Comparison of ENCODE assay signal across 8 cellular contexts in genomic region chr7:25124485-25125136, GRCh38. TPM values are rescaled to one million over a fixed set of nuclear protein-coding genes. Genes with fewer than 3 reads are reported as not detected.
A peak's percentile ranks its signal among the peaks of the same experiment; 100 is the strongest.
DNase-seq lines count a peak whose midpoint lies in the region; ATAC-seq lines count a peak whose summit lies in the region.

No MANE protein-coding gene starts in this region.

- DNase-seq in activated CD8-positive, alpha-beta memory T cell treated with anti-CD3 and anti-CD28 coated beads, Interleukin-2, amount 10 ng/mL, durations not matched to agents 7 days and 5 days, result peak; percentile 59
- DNase-seq in activated CD8-positive, alpha-beta memory T cell treated with anti-CD3 and anti-CD28 coated beads for 24 hours, result no peak
- no peak for DNase-seq in NT2/D1 (ENCODE audit: low read depth, low spot score)
- peak; percentile 31 for DNase-seq in iris pigment epithelial cell (ENCODE audit: low read depth)
- DNase-seq in stimulated activated CD4-positive, alpha-beta T cell treated with anti-CD3 and anti-CD28 coated beads, TNF-alpha, amount 100 ng/mL, for 4 hours (ENCODE audit: low read depth in 3 of 3), result peak in 2 of 3 experiments; percentile 7 to 16
- DNase-seq in NCI-H128 (lab: John Stamatoyannopoulos, UW; ENCODE audit: unreplicated experiment), result no peak

- no peak for ATAC-seq in activated CD8-positive, alpha-beta memory T cell treated with anti-CD3 and anti-CD28 coated beads, Interleukin-2, amount 10 ng/mL, durations not matched to agents 7 days and 5 days
- no peak for ATAC-seq in HG03280 (IDR thresholded peaks at IDR 0.05; ENCODE audit: unreplicated experiment)

- H3K4me1 ChIP-seq in NT2/D1 (ENCODE audit: insufficient read depth, insufficient read length), result no peaks in the 10 kb centered on the region

- H3K4me1 Mint-ChIP-seq in activated CD8-positive, alpha-beta memory T cell treated with anti-CD3 and anti-CD28 coated beads, Interleukin-2, amount 10 ng/mL, durations not matched to agents 7 days and 5 days, result peaks cover 23% of the 10 kb centered on the region

- peak overlapping the region; percentile 65 for H3K27ac ChIP-seq in angular gyrus (ENCODE audit: low read depth, low read length)

- H3K27me3 Mint-ChIP-seq in activated CD8-positive, alpha-beta memory T cell treated with anti-CD3 and anti-CD28 coated beads, Interleukin-2, amount 10 ng/mL, durations not matched to agents 7 days and 5 days, result no peaks in the 10 kb centered on the region

- H3K9me3 ChIP-seq in NT2/D1 (ENCODE audit: insufficient read depth, low read length), result no peaks in the 10 kb centered on the region

- H3K4me3 Mint-ChIP-seq in activated CD8-positive, alpha-beta memory T cell treated with anti-CD3 and anti-CD28 coated beads, Interleukin-2, amount 10 ng/mL, durations not matched to agents 7 days and 5 days, result peak overlapping the region; percentile 96

- no peaks in the 10 kb centered on the region for H3K9me3 Mint-ChIP-seq in activated CD8-positive, alpha-beta memory T cell treated with anti-CD3 and anti-CD28 coated beads, Interleukin-2, amount 10 ng/mL, durations not matched to agents 7 days and 5 days (ENCODE audit: low read depth)

- H3K27ac Mint-ChIP-seq in activated CD8-positive, alpha-beta memory T cell treated with anti-CD3 and anti-CD28 coated beads, Interleukin-2, amount 10 ng/mL, durations not matched to agents 7 days and 5 days, result peak overlapping the region; percentile 96

- H3K4me3 ChIP-seq in NT2/D1 (ENCODE audit: insufficient read length, low read depth), result peak overlapping the region; percentile 95

- H3K36me3 Mint-ChIP-seq in activated CD8-positive, alpha-beta memory T cell treated with anti-CD3 and anti-CD28 coated beads, Interleukin-2, amount 10 ng/mL, durations not matched to agents 7 days and 5 days, result peaks cover 31% of the 10 kb centered on the region

- H3K27me3 ChIP-seq in NT2/D1 (ENCODE audit: insufficient read depth, insufficient read length), result no peaks in the 10 kb centered on the region

- CTCF ChIA-PET in activated CD8-positive, alpha-beta memory T cell treated with anti-CD3 and anti-CD28 coated beads, Interleukin-2, amount 10 ng/mL, durations not matched to agents 7 days and 5 days (lab: Charles Lee), result interaction anchor here (1.0 to 5.2 kb wide), 5 partner anchors 12 to 145 kb away, joined by 3 to 24 read pairs (median 5); partner anchors contain the start of gene OSBPL3

- H3K36me3 ChIP-seq in NT2/D1 (ENCODE audit: insufficient read depth, insufficient read length, low read length), result peaks cover 47% of the 10 kb centered on the region

- H3K9ac ChIP-seq in NT2/D1 (ENCODE audit: insufficient read length, low read depth), result peak overlapping the region; percentile 98

RNA-seq across cellular contexts. Expression of gene CYCS, which starts 0.4 kb away (rescaled TPM):
- total RNA-seq in activated CD8-positive, alpha-beta memory T cell treated with anti-CD3 and anti-CD28 coated beads, Interleukin-2, amount 10 ng/mL, durations not matched to agents 7 days and 5 days, result 100 to 1,000 TPM; 137 to 160 TPM

Comparison
In these comparisons a context has a peak if more than half of its experiments do, and no peak if none do; other contexts are left out.
1. DNase-seq: peak in activated CD8-positive, alpha-beta memory T cell treated with anti-CD3 and anti-CD28 coated beads, Interleukin-2, amount 10 ng/mL, durations not matched to agents 7 days and 5 days (single experiment), iris pigment epithelial cell (single experiment) and stimulated activated CD4-positive, alpha-beta T cell treated with anti-CD3 and anti-CD28 coated beads, TNF-alpha, amount 100 ng/mL, for 4 hours (2 of 3); none in activated CD8-positive, alpha-beta memory T cell treated with anti-CD3 and anti-CD28 coated beads for 24 hours (single experiment), NT2/D1 (single experiment) and NCI-H128 (single experiment).